3 cellular contexts compared by ENCODE assay signal in the genomic region with DNA sequence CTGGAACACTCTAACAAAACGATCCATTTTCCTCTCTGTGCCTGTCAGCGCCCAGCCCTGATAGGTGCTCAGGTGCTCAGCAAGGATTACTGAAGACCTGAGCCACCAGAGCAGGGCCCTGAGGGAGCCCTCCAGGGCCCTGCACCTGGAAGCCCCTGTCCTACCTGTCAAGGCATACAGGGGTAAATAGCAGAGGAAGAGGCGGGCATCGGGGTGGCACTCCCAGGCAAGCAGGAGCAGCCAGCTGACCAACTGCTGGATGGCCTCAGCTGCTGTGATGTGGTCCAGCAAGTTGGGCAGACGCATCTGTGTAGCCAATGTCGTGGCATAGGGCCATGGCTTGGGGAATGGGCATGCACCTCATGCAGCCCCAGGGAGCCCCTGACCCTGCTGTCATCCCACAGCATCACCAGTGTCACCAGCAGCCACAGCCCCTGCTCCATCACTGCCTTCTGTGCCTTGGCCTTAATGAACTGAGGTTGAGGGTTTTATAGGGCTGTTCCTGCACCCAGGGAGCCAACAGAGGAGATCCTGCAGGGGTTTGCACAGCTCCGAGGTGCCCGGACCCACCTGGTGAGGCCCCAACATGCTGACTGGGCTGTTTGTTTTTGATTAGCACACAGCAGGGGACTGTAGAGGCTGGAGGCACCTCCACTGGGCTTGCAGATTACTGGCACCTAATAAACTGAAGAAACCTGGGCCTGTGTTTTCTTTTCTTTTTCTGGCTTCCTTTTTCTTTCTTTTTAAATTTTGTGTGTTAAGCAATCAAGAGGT.
TF ChIP-seq lines count a peak whose summit lies in the region.

No MANE protein-coding gene starts in this region.

TF ChIP-seq in GM23338, 12 proteins besides CTCF, POLR2A, EP300 and RAD21 (continues in another document):
- TF ChIP-seq JUNB (IDR thresholded peaks at IDR 0.05; ENCODE audit: unreplicated experiment) (no peak), CREB1 (CRISPR knock-in tag; IDR thresholded peaks at IDR 0.05; ENCODE audit: low read depth) (no peak), STAT1 (IDR thresholded peaks at IDR 0.05; ENCODE audit: unreplicated experiment) (no peak), POLR2AphosphoS5 (IDR thresholded peaks at IDR 0.05; ENCODE audit: low read depth) (no peak), EZH2 (IDR thresholded peaks at IDR 0.05; ENCODE audit: low read depth, unreplicated experiment) (no peak), ZNF331 (CRISPR knock-in tag; IDR thresholded peaks at IDR 0.05; ENCODE audit: low read depth) (no peak), NANOG (IDR thresholded peaks at IDR 0.05; ENCODE audit: borderline replicate concordance) (no peak)
- TF ChIP-seq, protein P1, sequence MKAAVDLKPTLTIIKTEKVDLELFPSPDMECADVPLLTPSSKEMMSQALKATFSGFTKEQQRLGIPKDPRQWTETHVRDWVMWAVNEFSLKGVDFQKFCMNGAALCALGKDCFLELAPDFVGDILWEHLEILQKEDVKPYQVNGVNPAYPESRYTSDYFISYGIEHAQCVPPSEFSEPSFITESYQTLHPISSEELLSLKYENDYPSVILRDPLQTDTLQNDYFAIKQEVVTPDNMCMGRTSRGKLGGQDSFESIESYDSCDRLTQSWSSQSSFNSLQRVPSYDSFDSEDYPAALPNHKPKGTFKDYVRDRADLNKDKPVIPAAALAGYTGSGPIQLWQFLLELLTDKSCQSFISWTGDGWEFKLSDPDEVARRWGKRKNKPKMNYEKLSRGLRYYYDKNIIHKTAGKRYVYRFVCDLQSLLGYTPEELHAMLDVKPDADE (IDR thresholded peaks at IDR 0.05) = no peak
- TF ChIP-seq, protein P2, sequence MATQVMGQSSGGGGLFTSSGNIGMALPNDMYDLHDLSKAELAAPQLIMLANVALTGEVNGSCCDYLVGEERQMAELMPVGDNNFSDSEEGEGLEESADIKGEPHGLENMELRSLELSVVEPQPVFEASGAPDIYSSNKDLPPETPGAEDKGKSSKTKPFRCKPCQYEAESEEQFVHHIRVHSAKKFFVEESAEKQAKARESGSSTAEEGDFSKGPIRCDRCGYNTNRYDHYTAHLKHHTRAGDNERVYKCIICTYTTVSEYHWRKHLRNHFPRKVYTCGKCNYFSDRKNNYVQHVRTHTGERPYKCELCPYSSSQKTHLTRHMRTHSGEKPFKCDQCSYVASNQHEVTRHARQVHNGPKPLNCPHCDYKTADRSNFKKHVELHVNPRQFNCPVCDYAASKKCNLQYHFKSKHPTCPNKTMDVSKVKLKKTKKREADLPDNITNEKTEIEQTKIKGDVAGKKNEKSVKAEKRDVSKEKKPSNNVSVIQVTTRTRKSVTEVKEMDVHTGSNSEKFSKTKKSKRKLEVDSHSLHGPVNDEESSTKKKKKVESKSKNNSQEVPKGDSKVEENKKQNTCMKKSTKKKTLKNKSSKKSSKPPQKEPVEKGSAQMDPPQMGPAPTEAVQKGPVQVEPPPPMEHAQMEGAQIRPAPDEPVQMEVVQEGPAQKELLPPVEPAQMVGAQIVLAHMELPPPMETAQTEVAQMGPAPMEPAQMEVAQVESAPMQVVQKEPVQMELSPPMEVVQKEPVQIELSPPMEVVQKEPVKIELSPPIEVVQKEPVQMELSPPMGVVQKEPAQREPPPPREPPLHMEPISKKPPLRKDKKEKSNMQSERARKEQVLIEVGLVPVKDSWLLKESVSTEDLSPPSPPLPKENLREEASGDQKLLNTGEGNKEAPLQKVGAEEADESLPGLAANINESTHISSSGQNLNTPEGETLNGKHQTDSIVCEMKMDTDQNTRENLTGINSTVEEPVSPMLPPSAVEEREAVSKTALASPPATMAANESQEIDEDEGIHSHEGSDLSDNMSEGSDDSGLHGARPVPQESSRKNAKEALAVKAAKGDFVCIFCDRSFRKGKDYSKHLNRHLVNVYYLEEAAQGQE (IDR thresholded peaks at IDR 0.05; ENCODE audit: unreplicated experiment) = no peak

TF ChIP-seq in WTC11, 78 proteins besides CTCF, POLR2A, EP300 and RAD21:
- peak; percentile 92 for TF ChIP-seq ZNF423 (CRISPR knock-in tag; IDR thresholded peaks at IDR 0.05)
- TF ChIP-seq, protein P3, sequence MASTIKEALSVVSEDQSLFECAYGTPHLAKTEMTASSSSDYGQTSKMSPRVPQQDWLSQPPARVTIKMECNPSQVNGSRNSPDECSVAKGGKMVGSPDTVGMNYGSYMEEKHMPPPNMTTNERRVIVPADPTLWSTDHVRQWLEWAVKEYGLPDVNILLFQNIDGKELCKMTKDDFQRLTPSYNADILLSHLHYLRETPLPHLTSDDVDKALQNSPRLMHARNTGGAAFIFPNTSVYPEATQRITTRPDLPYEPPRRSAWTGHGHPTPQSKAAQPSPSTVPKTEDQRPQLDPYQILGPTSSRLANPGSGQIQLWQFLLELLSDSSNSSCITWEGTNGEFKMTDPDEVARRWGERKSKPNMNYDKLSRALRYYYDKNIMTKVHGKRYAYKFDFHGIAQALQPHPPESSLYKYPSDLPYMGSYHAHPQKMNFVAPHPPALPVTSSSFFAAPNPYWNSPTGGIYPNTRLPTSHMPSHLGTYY (CRISPR knock-in tag; IDR thresholded peaks at IDR 0.05) = no peak

TF ChIP-seq in neural cell, 6 proteins besides CTCF, POLR2A, EP300 and RAD21:
- TF ChIP-seq MXI1 (conservative IDR thresholded peaks at IDR 0.05; ENCODE audit: poor library complexity, severe bottlenecking) = no peak
- TF ChIP-seq POLR2AphosphoS5 (IDR thresholded peaks at IDR 0.05) = no peak
- TF ChIP-seq, protein P2 (IDR thresholded peaks at IDR 0.05; ENCODE audit: borderline replicate concordance) = no peak
- TF ChIP-seq SMC3 (conservative IDR thresholded peaks at IDR 0.05; ENCODE audit: poor library complexity) = no peak
- no peak for TF ChIP-seq TAF1 (IDR thresholded peaks at IDR 0.05; ENCODE audit: low read depth)
- TF ChIP-seq EZH2 (IDR thresholded peaks at IDR 0.05; ENCODE audit: borderline replicate concordance, insufficient read depth, low read length, poor library complexity, severe bottlenecking) = no peak
